In the genomic region with DNA sequence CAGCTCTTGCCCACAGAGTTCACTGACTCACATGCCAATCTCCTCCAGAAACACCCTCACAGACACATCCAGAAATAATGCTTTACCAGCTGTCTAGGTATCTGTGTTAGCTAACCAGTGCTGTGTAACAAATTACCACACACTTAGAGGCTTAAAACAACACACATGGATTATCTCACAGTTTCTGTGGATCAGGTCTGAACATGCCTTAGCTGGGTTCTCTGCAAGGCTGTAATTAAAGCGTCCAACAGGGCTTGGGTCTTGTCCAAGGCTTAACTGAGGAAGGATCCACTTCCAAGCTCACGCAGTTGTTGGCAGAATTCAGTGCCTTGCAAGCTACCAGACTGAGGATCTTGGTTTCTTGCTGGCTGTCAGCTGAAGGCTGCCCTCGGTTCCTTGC, we compare ENCODE assay signal across 1 cellular context.
TF ChIP-seq lines count a peak whose summit lies in the region.

No MANE protein-coding gene starts in this region.

TF ChIP-seq in GM23338, 12 proteins besides CTCF, POLR2A, EP300 and RAD21 (continued from another document):
- TF ChIP-seq, protein P1, sequence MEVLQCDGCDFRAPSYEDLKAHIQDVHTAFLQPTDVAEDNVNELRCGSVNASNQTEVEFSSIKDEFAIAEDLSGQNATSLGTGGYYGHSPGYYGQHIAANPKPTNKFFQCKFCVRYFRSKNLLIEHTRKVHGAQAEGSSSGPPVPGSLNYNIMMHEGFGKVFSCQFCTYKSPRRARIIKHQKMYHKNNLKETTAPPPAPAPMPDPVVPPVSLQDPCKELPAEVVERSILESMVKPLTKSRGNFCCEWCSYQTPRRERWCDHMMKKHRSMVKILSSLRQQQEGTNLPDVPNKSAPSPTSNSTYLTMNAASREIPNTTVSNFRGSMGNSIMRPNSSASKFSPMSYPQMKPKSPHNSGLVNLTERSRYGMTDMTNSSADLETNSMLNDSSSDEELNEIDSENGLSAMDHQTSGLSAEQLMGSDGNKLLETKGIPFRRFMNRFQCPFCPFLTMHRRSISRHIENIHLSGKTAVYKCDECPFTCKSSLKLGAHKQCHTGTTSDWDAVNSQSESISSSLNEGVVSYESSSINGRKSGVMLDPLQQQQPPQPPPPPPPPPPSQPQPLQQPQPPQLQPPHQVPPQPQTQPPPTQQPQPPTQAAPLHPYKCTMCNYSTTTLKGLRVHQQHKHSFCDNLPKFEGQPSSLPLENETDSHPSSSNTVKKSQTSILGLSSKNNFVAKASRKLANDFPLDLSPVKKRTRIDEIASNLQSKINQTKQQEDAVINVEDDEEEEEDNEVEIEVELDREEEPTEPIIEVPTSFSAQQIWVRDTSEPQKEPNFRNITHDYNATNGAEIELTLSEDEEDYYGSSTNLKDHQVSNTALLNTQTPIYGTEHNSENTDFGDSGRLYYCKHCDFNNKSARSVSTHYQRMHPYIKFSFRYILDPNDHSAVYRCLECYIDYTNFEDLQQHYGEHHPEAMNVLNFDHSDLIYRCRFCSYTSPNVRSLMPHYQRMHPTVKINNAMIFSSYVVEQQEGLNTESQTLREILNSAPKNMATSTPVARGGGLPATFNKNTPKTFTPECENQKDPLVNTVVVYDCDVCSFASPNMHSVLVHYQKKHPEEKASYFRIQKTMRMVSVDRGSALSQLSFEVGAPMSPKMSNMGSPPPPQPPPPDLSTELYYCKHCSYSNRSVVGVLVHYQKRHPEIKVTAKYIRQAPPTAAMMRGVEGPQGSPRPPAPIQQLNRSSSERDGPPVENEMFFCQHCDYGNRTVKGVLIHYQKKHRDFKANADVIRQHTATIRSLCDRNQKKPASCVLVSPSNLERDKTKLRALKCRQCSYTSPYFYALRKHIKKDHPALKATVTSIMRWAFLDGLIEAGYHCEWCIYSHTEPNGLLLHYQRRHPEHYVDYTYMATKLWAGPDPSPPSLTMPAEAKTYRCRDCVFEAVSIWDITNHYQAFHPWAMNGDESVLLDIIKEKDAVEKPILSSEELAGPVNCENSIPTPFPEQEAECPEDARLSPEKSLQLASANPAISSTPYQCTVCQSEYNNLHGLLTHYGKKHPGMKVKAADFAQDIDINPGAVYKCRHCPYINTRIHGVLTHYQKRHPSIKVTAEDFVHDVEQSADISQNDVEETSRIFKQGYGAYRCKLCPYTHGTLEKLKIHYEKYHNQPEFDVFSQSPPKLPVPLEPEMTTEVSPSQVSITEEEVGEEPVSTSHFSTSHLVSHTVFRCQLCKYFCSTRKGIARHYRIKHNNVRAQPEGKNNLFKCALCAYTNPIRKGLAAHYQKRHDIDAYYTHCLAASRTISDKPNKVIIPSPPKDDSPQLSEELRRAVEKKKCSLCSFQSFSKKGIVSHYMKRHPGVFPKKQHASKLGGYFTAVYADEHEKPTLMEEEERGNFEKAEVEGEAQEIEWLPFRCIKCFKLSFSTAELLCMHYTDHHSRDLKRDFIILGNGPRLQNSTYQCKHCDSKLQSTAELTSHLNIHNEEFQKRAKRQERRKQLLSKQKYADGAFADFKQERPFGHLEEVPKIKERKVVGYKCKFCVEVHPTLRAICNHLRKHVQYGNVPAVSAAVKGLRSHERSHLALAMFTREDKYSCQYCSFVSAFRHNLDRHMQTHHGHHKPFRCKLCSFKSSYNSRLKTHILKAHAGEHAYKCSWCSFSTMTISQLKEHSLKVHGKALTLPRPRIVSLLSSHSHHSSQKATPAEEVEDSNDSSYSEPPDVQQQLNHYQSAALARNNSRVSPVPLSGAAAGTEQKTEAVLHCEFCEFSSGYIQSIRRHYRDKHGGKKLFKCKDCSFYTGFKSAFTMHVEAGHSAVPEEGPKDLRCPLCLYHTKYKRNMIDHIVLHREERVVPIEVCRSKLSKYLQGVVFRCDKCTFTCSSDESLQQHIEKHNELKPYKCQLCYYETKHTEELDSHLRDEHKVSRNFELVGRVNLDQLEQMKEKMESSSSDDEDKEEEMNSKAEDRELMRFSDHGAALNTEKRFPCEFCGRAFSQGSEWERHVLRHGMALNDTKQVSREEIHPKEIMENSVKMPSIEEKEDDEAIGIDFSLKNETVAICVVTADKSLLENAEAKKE (CRISPR knock-in tag; IDR thresholded peaks at IDR 0.05): no peak
- no peak for TF ChIP-seq CREB1 (CRISPR knock-in tag; IDR thresholded peaks at IDR 0.05; ENCODE audit: low read depth)
- TF ChIP-seq, protein P2, sequence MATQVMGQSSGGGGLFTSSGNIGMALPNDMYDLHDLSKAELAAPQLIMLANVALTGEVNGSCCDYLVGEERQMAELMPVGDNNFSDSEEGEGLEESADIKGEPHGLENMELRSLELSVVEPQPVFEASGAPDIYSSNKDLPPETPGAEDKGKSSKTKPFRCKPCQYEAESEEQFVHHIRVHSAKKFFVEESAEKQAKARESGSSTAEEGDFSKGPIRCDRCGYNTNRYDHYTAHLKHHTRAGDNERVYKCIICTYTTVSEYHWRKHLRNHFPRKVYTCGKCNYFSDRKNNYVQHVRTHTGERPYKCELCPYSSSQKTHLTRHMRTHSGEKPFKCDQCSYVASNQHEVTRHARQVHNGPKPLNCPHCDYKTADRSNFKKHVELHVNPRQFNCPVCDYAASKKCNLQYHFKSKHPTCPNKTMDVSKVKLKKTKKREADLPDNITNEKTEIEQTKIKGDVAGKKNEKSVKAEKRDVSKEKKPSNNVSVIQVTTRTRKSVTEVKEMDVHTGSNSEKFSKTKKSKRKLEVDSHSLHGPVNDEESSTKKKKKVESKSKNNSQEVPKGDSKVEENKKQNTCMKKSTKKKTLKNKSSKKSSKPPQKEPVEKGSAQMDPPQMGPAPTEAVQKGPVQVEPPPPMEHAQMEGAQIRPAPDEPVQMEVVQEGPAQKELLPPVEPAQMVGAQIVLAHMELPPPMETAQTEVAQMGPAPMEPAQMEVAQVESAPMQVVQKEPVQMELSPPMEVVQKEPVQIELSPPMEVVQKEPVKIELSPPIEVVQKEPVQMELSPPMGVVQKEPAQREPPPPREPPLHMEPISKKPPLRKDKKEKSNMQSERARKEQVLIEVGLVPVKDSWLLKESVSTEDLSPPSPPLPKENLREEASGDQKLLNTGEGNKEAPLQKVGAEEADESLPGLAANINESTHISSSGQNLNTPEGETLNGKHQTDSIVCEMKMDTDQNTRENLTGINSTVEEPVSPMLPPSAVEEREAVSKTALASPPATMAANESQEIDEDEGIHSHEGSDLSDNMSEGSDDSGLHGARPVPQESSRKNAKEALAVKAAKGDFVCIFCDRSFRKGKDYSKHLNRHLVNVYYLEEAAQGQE (IDR thresholded peaks at IDR 0.05; ENCODE audit: unreplicated experiment): no peak
- TF ChIP-seq ZNF331 (CRISPR knock-in tag; IDR thresholded peaks at IDR 0.05; ENCODE audit: low read depth): no peak
- TF ChIP-seq ZNF114 (CRISPR knock-in tag; IDR thresholded peaks at IDR 0.05): no peak
- TF ChIP-seq, protein P3, sequence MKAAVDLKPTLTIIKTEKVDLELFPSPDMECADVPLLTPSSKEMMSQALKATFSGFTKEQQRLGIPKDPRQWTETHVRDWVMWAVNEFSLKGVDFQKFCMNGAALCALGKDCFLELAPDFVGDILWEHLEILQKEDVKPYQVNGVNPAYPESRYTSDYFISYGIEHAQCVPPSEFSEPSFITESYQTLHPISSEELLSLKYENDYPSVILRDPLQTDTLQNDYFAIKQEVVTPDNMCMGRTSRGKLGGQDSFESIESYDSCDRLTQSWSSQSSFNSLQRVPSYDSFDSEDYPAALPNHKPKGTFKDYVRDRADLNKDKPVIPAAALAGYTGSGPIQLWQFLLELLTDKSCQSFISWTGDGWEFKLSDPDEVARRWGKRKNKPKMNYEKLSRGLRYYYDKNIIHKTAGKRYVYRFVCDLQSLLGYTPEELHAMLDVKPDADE (IDR thresholded peaks at IDR 0.05): no peak
